In the genomic region with DNA sequence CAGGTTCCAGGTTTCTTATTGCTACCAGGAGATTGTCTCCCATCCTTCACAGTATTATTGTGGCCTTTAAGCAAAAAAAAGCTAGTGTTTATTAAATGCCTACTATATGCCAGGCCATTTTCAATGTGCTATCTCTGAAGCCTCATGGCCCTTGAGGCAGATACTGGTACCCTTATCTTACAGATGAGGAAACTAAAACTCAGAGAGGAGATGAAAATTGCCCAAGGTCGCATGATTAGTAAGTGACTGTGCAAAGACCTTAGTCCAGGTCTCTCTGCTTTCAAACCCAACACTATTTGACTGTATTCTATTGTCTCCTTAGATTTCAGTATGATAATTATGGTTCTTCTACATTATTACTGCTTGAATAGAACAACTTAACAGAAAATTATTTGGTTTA, we compare ENCODE assay signal across 35 cellular contexts.
"Had no signal": no experiment of that assay in that cellular context is flagged by ENCODE, and none has a peak within 500 bp of the region (broad histone marks: within the 10 kb centered on the region; RNA-seq: fewer than 3 reads in every experiment).

No MANE protein-coding gene starts in this region.

- H3K27ac ChIP-seq: KMS-11 had no signal

- H3K36me3 ChIP-seq: MG63 had no signal

- H3K27me3 ChIP-seq: MG63 had no signal

- H3K9me3 ChIP-seq: MG63 had no signal

- DNase-seq: Karpas-422, Kasumi-1, MG63, MM.1S, MV-4-11, NCI-H1048, NCI-H1092, NCI-H1092 treated with DMSO at 0.1 percent for 48 hours, NCI-H1105, NCI-H1105 treated with DMSO at 0.1 percent for 48 hours, NCI-H1417, NCI-H1417 treated with DMSO at 0.1 percent for 48 hours, NCI-H1436, NCI-H1436 treated with DMSO at 0.1 percent for 48 hours, NCI-H1694, NCI-H1694 treated with DMSO at 0.1 percent for 48 hours, NCI-H187, NCI-H187 treated with DMSO at 0.1 percent for 48 hours, NCI-H1930, NCI-H2029, NCI-H2029 treated with DMSO at 0.1 percent for 48 hours, NCI-H2081, NCI-H2081 treated with DMSO at 0.1 percent for 48 hours, NCI-H2107, NCI-H2171, NCI-H2171 treated with DMSO at 0.1 percent for 48 hours, NCI-H2227 treated with DMSO at 0.1 percent for 48 hours, NCI-H226, NCI-H345, NCI-H446, NCI-H446 treated with DMSO at 0.1 percent for 48 hours, NCI-H510A, NCI-H510A treated with DMSO at 0.1 percent for 48 hours, NCI-H524 had no signal

- H3K4me3 ChIP-seq: MG63 had no signal

- H3K9ac ChIP-seq: KMS-11 had no signal

- H3K4me2 ChIP-seq: KMS-11 had no signal
